1 cellular context compared by ENCODE assay signal in the genomic region with DNA sequence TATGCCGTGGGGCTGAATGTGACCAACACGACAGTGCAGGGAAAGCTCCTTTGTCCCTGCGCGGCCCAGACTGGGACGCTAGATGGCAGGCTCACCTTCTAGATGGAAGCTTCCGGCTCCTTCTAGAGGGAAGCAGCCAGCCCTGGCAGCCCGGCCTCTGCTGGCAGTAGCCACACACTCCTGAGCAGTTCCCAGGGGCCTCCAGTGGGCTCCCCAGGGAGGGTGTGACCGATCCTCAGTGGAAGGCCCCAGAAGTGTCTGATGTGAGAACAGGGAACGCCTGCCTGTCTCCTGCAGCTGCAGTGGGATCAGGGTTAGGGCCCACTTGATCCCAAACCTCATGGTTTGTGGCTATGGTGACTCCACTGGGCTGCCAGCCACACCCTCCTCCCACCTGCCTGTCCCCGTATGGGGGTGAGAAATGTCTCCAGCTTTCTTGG.
TF ChIP-seq lines count a peak whose summit lies in the region.

No MANE protein-coding gene starts in this region.

TF ChIP-seq in HepG2, 621 proteins besides CTCF, POLR2A, EP300 and RAD21 (continued from another document):
- TF ChIP-seq, protein P1, sequence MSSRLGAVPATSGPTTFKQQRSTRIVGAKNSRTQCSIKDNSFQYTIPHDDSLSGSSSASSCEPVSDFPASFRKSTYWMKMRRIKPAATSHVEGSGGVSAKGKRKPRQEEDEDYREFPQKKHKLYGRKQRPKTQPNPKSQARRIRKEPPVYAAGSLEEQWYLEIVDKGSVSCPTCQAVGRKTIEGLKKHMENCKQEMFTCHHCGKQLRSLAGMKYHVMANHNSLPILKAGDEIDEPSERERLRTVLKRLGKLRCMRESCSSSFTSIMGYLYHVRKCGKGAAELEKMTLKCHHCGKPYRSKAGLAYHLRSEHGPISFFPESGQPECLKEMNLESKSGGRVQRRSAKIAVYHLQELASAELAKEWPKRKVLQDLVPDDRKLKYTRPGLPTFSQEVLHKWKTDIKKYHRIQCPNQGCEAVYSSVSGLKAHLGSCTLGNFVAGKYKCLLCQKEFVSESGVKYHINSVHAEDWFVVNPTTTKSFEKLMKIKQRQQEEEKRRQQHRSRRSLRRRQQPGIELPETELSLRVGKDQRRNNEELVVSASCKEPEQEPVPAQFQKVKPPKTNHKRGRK (CRISPR knock-in tag; IDR thresholded peaks at IDR 0.05) = no peak
- peak; percentile 29; the same call in 1 of the 2 replicates for TF ChIP-seq YEATS2 (CRISPR knock-in tag; IDR thresholded peaks at IDR 0.05; ENCODE audit: borderline replicate concordance)
- 0 out of 2 replicates have a peak, but pooled peaks have one; percentile 23 for TF ChIP-seq PHF8 (CRISPR knock-in tag; IDR thresholded peaks at IDR 0.05)
- TF ChIP-seq NFKB2 (CRISPR knock-in tag; IDR thresholded peaks at IDR 0.05; ENCODE audit: borderline replicate concordance) = peak; percentile 56; the same call in 1 of the 2 replicates
- no peak for TF ChIP-seq ZNF382 (CRISPR knock-in tag; IDR thresholded peaks at IDR 0.05; ENCODE audit: borderline replicate concordance)
- peak; percentile 73; the same call in 1 of the 2 replicates for TF ChIP-seq ZNF33B (CRISPR knock-in tag; IDR thresholded peaks at IDR 0.05)
- no peak for TF ChIP-seq PLRG1 (conservative IDR thresholded peaks at IDR 0.05)
- no peak for TF ChIP-seq JDP2 (CRISPR knock-in tag; IDR thresholded peaks at IDR 0.05; ENCODE audit: borderline replicate concordance)
- TF ChIP-seq, protein P2, sequence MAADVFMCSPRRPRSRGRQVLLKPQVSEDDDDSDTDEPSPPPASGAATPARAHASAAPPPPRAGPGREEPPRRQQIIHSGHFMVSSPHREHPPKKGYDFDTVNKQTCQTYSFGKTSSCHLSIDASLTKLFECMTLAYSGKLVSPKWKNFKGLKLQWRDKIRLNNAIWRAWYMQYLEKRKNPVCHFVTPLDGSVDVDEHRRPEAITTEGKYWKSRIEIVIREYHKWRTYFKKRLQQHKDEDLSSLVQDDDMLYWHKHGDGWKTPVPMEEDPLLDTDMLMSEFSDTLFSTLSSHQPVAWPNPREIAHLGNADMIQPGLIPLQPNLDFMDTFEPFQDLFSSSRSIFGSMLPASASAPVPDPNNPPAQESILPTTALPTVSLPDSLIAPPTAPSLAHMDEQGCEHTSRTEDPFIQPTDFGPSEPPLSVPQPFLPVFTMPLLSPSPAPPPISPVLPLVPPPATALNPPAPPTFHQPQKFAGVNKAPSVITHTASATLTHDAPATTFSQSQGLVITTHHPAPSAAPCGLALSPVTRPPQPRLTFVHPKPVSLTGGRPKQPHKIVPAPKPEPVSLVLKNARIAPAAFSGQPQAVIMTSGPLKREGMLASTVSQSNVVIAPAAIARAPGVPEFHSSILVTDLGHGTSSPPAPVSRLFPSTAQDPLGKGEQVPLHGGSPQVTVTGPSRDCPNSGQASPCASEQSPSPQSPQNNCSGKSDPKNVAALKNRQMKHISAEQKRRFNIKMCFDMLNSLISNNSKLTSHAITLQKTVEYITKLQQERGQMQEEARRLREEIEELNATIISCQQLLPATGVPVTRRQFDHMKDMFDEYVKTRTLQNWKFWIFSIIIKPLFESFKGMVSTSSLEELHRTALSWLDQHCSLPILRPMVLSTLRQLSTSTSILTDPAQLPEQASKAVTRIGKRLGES (CRISPR knock-in tag; IDR thresholded peaks at IDR 0.05; ENCODE audit: borderline replicate concordance) = no peak
- TF ChIP-seq, protein P3, sequence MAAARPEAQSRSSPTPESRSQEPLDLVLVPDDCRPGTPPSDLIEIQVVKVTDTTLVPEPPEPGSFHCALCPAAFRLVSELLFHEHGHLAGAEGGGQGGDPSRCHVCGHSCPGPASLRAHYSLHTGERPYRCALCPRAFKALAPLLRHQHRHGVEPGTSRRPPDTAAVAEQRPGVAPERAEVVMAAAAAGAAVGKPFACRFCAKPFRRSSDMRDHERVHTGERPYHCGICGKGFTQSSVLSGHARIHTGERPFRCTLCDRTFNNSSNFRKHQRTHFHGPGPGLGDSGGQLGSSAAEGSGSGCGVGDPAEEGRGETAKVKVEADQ (CRISPR knock-in tag; IDR thresholded peaks at IDR 0.05; ENCODE audit: borderline replicate concordance) = no peak
- no peak for TF ChIP-seq ZSCAN25 (CRISPR knock-in tag; IDR thresholded peaks at IDR 0.05)
- no peak for TF ChIP-seq ELF4 (CRISPR knock-in tag; IDR thresholded peaks at IDR 0.05; ENCODE audit: borderline replicate concordance)
- no peak for TF ChIP-seq RBM22 (optimal IDR thresholded peaks at IDR 0.05; ENCODE audit: low read length)
- peak; percentile 36; the same call in 1 of the 2 replicates for TF ChIP-seq NFKBIZ (CRISPR knock-in tag; IDR thresholded peaks at IDR 0.05)
- TF ChIP-seq, protein P4, sequence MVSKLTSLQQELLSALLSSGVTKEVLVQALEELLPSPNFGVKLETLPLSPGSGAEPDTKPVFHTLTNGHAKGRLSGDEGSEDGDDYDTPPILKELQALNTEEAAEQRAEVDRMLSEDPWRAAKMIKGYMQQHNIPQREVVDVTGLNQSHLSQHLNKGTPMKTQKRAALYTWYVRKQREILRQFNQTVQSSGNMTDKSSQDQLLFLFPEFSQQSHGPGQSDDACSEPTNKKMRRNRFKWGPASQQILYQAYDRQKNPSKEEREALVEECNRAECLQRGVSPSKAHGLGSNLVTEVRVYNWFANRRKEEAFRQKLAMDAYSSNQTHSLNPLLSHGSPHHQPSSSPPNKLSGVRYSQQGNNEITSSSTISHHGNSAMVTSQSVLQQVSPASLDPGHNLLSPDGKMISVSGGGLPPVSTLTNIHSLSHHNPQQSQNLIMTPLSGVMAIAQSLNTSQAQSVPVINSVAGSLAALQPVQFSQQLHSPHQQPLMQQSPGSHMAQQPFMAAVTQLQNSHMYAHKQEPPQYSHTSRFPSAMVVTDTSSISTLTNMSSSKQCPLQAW (CRISPR knock-in tag; IDR thresholded peaks at IDR 0.05) = peak; percentile 54; the same call in 1 of the 2 replicates
- TF ChIP-seq ZNF558 (CRISPR knock-in tag; IDR thresholded peaks at IDR 0.05; ENCODE audit: borderline replicate concordance) = no peak
- TF ChIP-seq NCOA5 (CRISPR knock-in tag; IDR thresholded peaks at IDR 0.05) = no peak
- TF ChIP-seq ZNF234 (CRISPR knock-in tag; conservative IDR thresholded peaks at IDR 0.05) = no peak
- TF ChIP-seq ZC3H13 (CRISPR knock-in tag; IDR thresholded peaks at IDR 0.05) = no peak
- TF ChIP-seq ZNF747 (CRISPR knock-in tag; IDR thresholded peaks at IDR 0.05; ENCODE audit: borderline replicate concordance) = no peak
- no peak for TF ChIP-seq ZNF563 (CRISPR knock-in tag; IDR thresholded peaks at IDR 0.05)
- no peak for TF ChIP-seq ZNF773 (CRISPR knock-in tag; IDR thresholded peaks at IDR 0.05; ENCODE audit: borderline replicate concordance)
- TF ChIP-seq RFXANK (CRISPR knock-in tag; IDR thresholded peaks at IDR 0.05) = peak; percentile 77; the same call in 1 of the 2 replicates
